In genomic region chr16:55021595-55022475, GRCh38 we compare ENCODE assay signal across 9 cellular contexts.
DNase-seq lines count a peak whose midpoint lies in the region; ATAC-seq, FAIRE-seq and TF ChIP-seq lines count a peak whose summit lies in the region.
"Had no signal": no experiment of that assay in that cellular context is flagged by ENCODE, and none has a peak within 500 bp of the region (broad histone marks: within the 10 kb centered on the region; RNA-seq: fewer than 3 reads in every experiment).

No MANE protein-coding gene starts in this region.

- TF ChIP-seq CTCF in foreskin fibroblast (IDR thresholded peaks at IDR 0.05; ENCODE audit: low read depth, low read length) (no peak), uterus (IDR thresholded peaks at IDR 0.05) (no peak)

- no peak overlapping the region for H3K27ac ChIP-seq in uterus

- in situ Hi-C loops in HAP-1 (cut with MboI; ENCODE audit: low sequenced_read_pairs): no loop called here

- H3K4me3 ChIP-seq in HAP-1 (no peak overlapping the region), foreskin fibroblast (ENCODE audit: low read depth in 1 of 2, low read length in 2 of 2) (no peak overlapping the region), uterus (no peak overlapping the region)

- H3K27me3 ChIP-seq in HAP-1 (ENCODE audit: low read depth): peaks cover 4% of the 10 kb centered on the region; the same call in 1 of the 2 replicates
- H3K27me3 ChIP-seq in uterus: no peaks in the 10 kb centered on the region

- no peak for FAIRE-seq in RCC 7860 (lab: Jason Lieb, UNC)

- DNase-seq in AG20443 (ENCODE audit: low spot score) (peak; percentile 45), HAP-1 (ENCODE audit: low spot score in 2 of 2) (peak; percentile 16 to 55), RCC 7860 (ENCODE audit: low spot score) (peak; percentile 44), foreskin fibroblast (peak; percentile 9 to 11), COLO668 (lab: John Stamatoyannopoulos, UW; ENCODE audit: unreplicated experiment) (no peak), uterus (no peak)
- DNase-seq: KG1 had no signal

- H3K36me3 ChIP-seq in HAP-1 (replicated peaks): no peaks in the 10 kb centered on the region
- no peaks in the 10 kb centered on the region for H3K36me3 ChIP-seq in uterus

- no peaks in the 10 kb centered on the region for H3K4me1 ChIP-seq in HAP-1
- no peaks in the 10 kb centered on the region for H3K4me1 ChIP-seq in uterus

- H3K9me3 ChIP-seq in HAP-1: no peaks in the 10 kb centered on the region
- no peaks in the 10 kb centered on the region for H3K9me3 ChIP-seq in uterus

- ATAC-seq in GM19452 (IDR thresholded peaks at IDR 0.05; ENCODE audit: unreplicated experiment): no peak
- ATAC-seq in GM19455 (IDR thresholded peaks at IDR 0.05; ENCODE audit: unreplicated experiment): no peak

- intact Hi-C loops in uterus (cut with DNase I; ENCODE audit: low total_unique reads): no loop called here

- no peak for TF ChIP-seq POLR2A in uterus (IDR thresholded peaks at IDR 0.05)

Comparison
In these comparisons a context has a peak if more than half of its experiments do, and no peak if none do; other contexts are left out.
1. DNase-seq: peak in AG20443 (single experiment), HAP-1 (2 of 2), RCC 7860 (single experiment) and foreskin fibroblast (2 of 2); none in COLO668 (single experiment) and uterus (0 of 2).